In the genomic region with DNA sequence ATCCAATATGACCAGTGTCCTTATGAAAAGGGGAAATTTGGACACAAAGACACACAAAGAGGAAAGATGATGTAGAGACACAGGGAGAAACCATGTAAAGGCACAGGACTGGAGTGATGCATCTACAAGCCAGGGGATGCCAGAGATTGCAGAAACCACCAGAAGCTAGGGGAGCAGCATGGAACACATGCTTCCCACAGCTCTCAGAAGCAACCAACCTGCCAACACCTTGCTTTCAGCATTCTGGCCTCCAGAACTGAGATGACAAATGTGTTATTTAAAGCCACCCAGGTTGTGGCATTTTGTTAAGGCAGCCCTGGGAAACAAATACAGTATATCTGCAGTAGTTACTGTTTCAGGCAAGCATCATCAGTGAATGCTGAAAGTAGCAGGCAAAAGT, we compare ENCODE assay signal across 16 cellular contexts. TPM values are rescaled to one million over a fixed set of nuclear protein-coding genes. Genes with fewer than 3 reads are reported as not detected.
A peak's percentile ranks its signal among the peaks of the same experiment; 100 is the strongest.
DNase-seq lines count a peak whose midpoint lies in the region; ATAC-seq, FAIRE-seq and TF ChIP-seq lines count a peak whose summit lies in the region.
"Had no signal": no experiment of that assay in that cellular context is flagged by ENCODE, and none has a peak within 500 bp of the region (broad histone marks: within the 10 kb centered on the region; RNA-seq: fewer than 3 reads in every experiment).

No MANE protein-coding gene starts in this region.

- H3K4ac ChIP-seq in mesenchymal stem cell (ENCODE audit: low read depth in 1 of 2, low read length in 2 of 2): no peak overlapping the region

- H4K20me1 ChIP-seq in HepG2 (ENCODE audit: insufficient read depth, low read length): peaks cover 12% of the 10 kb centered on the region; the same call in 1 of the 2 replicates
- H4K20me1 ChIP-seq in PC-9 (ENCODE audit: insufficient read depth): no peaks in the 10 kb centered on the region; the same call in 1 of the 2 replicates

- H3F3A ChIP-seq in PC-9 (ENCODE audit: insufficient read depth, low read depth): no peaks in the 10 kb centered on the region

- H3K36me3 ChIP-seq in right lobe of liver (no peaks in the 10 kb centered on the region), HepG2 (replicated peaks in 1 of 2; ENCODE audit: control insufficient read depth in 1 of 2, insufficient read depth in 2 of 2, low read length in 2 of 2) (peaks cover 13 to 61% of the 10 kb centered on the region in 2 experiments), mesenchymal stem cell (ENCODE audit: control insufficient read depth in 1 of 2, insufficient read depth in 2 of 2, low read depth in 1 of 2, low read length in 2 of 2) (peaks cover 33 to 63% of the 10 kb centered on the region in 2 experiments), pancreas (peaks cover 0 to 10% (median 0%) of the 10 kb centered on the region in 3 donors), PC-9 (ENCODE audit: low read depth) (peaks cover 43% of the 10 kb centered on the region)

- TF ChIP-seq RAD21 in HepG2 (CRISPR knock-in tag; IDR thresholded peaks at IDR 0.05): no peak

- FAIRE-seq in HepG2 (lab: Jason Lieb, UNC) (no peak), pancreas (lab: Jason Lieb, UNC) (no peak)
- FAIRE-seq: GM12892, GM18507 had no signal

- no peak overlapping the region for H2AK5ac ChIP-seq in mesenchymal stem cell (ENCODE audit: low read length, severe bottlenecking)

- H3K27ac ChIP-seq in right lobe of liver (peak overlapping the region in 2 of 3 donors; percentile 47 to 81), HepG2 (ENCODE audit: extremely low read length, insufficient read depth, low read length) (no peak overlapping the region), mesenchymal stem cell (ENCODE audit: low read length, poor library complexity, severe bottlenecking) (peak overlapping the region; percentile 6), pancreas (peak overlapping the region in 1 of 4 donors; percentile 78), PC-9 (no peak overlapping the region)
- H3K27ac ChIP-seq: BLaER1 treated with 17β-estradiol and CSF1 and Interleukin-3, amounts not matched to agents 10 nM and 100 nM; GM23248 had no signal

- H3K9me3 ChIP-seq in right lobe of liver (no peaks in the 10 kb centered on the region), HepG2 (ENCODE audit: low read length) (no peaks in the 10 kb centered on the region), mesenchymal stem cell (ENCODE audit: control insufficient read depth, low read length) (peaks cover 32% of the 10 kb centered on the region), pancreas (no peaks in the 10 kb centered on the region), PC-9 (ENCODE audit: insufficient read depth, low read depth) (peaks cover 22% of the 10 kb centered on the region)
- H3K9me3 ChIP-seq: HAP-1 had no signal

- no peak overlapping the region for H3K23ac ChIP-seq in mesenchymal stem cell (ENCODE audit: low read length in 2 of 2)

- H3K9ac ChIP-seq in HepG2 (ENCODE audit: insufficient read depth, low read depth, low read length): no peak overlapping the region
- H3K9ac ChIP-seq in mesenchymal stem cell (ENCODE audit: low read length): no peak overlapping the region
- H3K9ac ChIP-seq: BLaER1 treated with 17β-estradiol and CSF1 and Interleukin-3, amounts not matched to agents 10 nM and 100 nM; GM23248 had no signal

- H3K9me2 ChIP-seq in PC-9 (ENCODE audit: insufficient read depth): no peaks in the 10 kb centered on the region

- H3K4me3 ChIP-seq in right lobe of liver (no peak overlapping the region), HepG2 (replicated peaks in 1 of 3; ENCODE audit: insufficient read depth in 1 of 3, low read depth in 2 of 3, low read length in 3 of 3) (no peak overlapping the region), mesenchymal stem cell (ENCODE audit: insufficient read depth in 1 of 2, low read depth in 1 of 2, low read length in 2 of 2) (no peak overlapping the region), pancreas (no peak overlapping the region), PC-9 (no peak overlapping the region), lower leg skin (ENCODE audit: low read depth, poor library complexity, severe bottlenecking) (no peak overlapping the region)
- H3K4me3 ChIP-seq: BLaER1 treated with 17β-estradiol and CSF1 and Interleukin-3, amounts not matched to agents 10 nM and 100 nM; GM23248; HAP-1 had no signal

- no peak overlapping the region for H4K8ac ChIP-seq in mesenchymal stem cell (ENCODE audit: low read length)

- no peak overlapping the region for H2BK120ac ChIP-seq in mesenchymal stem cell (ENCODE audit: low read depth, low read length)

- no peak overlapping the region for H2BK12ac ChIP-seq in mesenchymal stem cell (ENCODE audit: low read length in 2 of 2)

- peaks cover 0 to 51% (median 26%) of the 10 kb centered on the region in 4 donors for H3K4me1 ChIP-seq in right lobe of liver
- peaks cover 6% of the 10 kb centered on the region; the same call in 1 of the 2 replicates for H3K4me1 ChIP-seq in HepG2 (ENCODE audit: insufficient read depth, low read length)
- peaks cover 14% of the 10 kb centered on the region for H3K4me1 ChIP-seq in mesenchymal stem cell (ENCODE audit: control insufficient read depth, insufficient read depth, low read depth, low read length)
- peaks cover 31 to 49% (median 43%) of the 10 kb centered on the region in 3 donors for H3K4me1 ChIP-seq in pancreas
- H3K4me1 ChIP-seq in PC-9 (replicated peaks; ENCODE audit: insufficient read depth): peaks cover 18% of the 10 kb centered on the region
- H3K4me1 ChIP-seq: HAP-1 had no signal

- no peak overlapping the region for H2BK15ac ChIP-seq in mesenchymal stem cell (ENCODE audit: low read depth, poor library complexity, severe bottlenecking)

- no peak for ATAC-seq in right lobe of liver
- ATAC-seq in HepG2: no peak
- no peak for ATAC-seq in pancreas

- H2AFZ ChIP-seq in HepG2 (ENCODE audit: low read length) (no peak overlapping the region), mesenchymal stem cell (ENCODE audit: low read depth, low read length) (no peak overlapping the region), PC-9 (no peak overlapping the region)
- H2AFZ ChIP-seq: GM23248 had no signal

- POLR2A ChIA-PET in HepG2 (lab: Yijun Ruan, JAX) (no interaction called here), PC-9 (lab: Charles Lee; ENCODE audit: unreplicated experiment) (interaction anchor here (0.6 to 0.7 kb wide), 3 partner anchors 13 to 23 kb away, joined by 3 to 6 read pairs (median 6); no protein-coding TSS in a partner anchor)

- CTCF ChIA-PET in HepG2 (lab: Yijun Ruan, JAX; ENCODE audit: low intra/inter-chr PET ratio, low total read pairs) (no interaction called here), PC-9 (lab: Charles Lee) (no interaction called here)

- H3K18ac ChIP-seq in mesenchymal stem cell (ENCODE audit: low read depth in 1 of 2, low read length in 2 of 2): no peak overlapping the region

- no peaks in the 10 kb centered on the region for H3K27me3 ChIP-seq in right lobe of liver
- no peaks in the 10 kb centered on the region for H3K27me3 ChIP-seq in HepG2 (ENCODE audit: control insufficient read depth in 1 of 2, insufficient read depth in 2 of 2, low read length in 2 of 2)
- no peaks in the 10 kb centered on the region for H3K27me3 ChIP-seq in mesenchymal stem cell (ENCODE audit: control insufficient read depth in 1 of 2, insufficient read depth in 1 of 2, low read length in 2 of 2)
- no peaks in the 10 kb centered on the region for H3K27me3 ChIP-seq in pancreas
- no peaks in the 10 kb centered on the region for H3K27me3 ChIP-seq in PC-9 (ENCODE audit: insufficient read depth, low read depth)
- H3K27me3 ChIP-seq: BLaER1 treated with 17β-estradiol and CSF1 and Interleukin-3, amounts not matched to agents 10 nM and 100 nM had no signal

- no peak overlapping the region for H2BK5ac ChIP-seq in mesenchymal stem cell (ENCODE audit: low read depth, low read length, poor library complexity, severe bottlenecking)

- BruUV-seq in HepG2 (replicated peaks; lab: Mats Ljungman, UMichigan): no TSS peak
- BruUV-seq in PC-9 (replicated peaks; lab: Mats Ljungman, UMichigan): no TSS peak

- no peak for DNase-seq in right lobe of liver
- DNase-seq in HepG2 (ENCODE audit: low spot score): no peak
- peak; percentile 44 for DNase-seq in cerebellar cortex (ENCODE audit: low spot score)
- DNase-seq in mesenchymal stem cell: no peak
- DNase-seq in pancreas: no peak
- DNase-seq in PC-9: no peak
- DNase-seq in lower leg skin (ENCODE audit: low spot score in 2 of 2): no peak
- DNase-seq: CD4-positive, CD25-positive, alpha-beta regulatory T cell; CD8-positive, alpha-beta memory T cell; COR-L47; GDM1; GM23248 had no signal

- no peak for TF ChIP-seq POLR2A in right lobe of liver (IDR thresholded peaks at IDR 0.05)
- no peak for TF ChIP-seq POLR2A in HepG2 (IDR thresholded peaks at IDR 0.05; ENCODE audit: insufficient read depth in 1 of 2, low read depth in 2 of 2, low read length in 2 of 2)
- TF ChIP-seq POLR2A in lower leg skin (IDR thresholded peaks at IDR 0.05): no peak

- TF ChIP-seq CTCF in right lobe of liver (IDR thresholded peaks at IDR 0.05): no peak
- no peak for TF ChIP-seq CTCF in HepG2 (CRISPR knock-in tag; IDR thresholded peaks at IDR 0.05)
- no peak for TF ChIP-seq CTCF in pancreas (IDR thresholded peaks at IDR 0.05)
- no peak for TF ChIP-seq CTCF in PC-9 (conservative IDR thresholded peaks at IDR 0.05)
- no peak for TF ChIP-seq CTCF in lower leg skin (IDR thresholded peaks at IDR 0.05)

- no peak overlapping the region for H3K4me2 ChIP-seq in HepG2 (ENCODE audit: low read depth, low read length)
- H3K4me2 ChIP-seq in mesenchymal stem cell (ENCODE audit: low read length, poor library complexity, severe bottlenecking): no peak overlapping the region
- H3K4me2 ChIP-seq in PC-9: no peak overlapping the region
- H3K4me2 ChIP-seq: BLaER1 treated with 17β-estradiol and CSF1 and Interleukin-3, amounts not matched to agents 10 nM and 100 nM had no signal

- H3K14ac ChIP-seq in mesenchymal stem cell (ENCODE audit: low read length in 2 of 2): no peak overlapping the region

- peaks cover 24% of the 10 kb centered on the region for H3K79me2 ChIP-seq in HepG2 (ENCODE audit: insufficient read depth, low read length)
- peaks cover 79% of the 10 kb centered on the region for H3K79me2 ChIP-seq in PC-9 (ENCODE audit: low read depth)

- H4K91ac ChIP-seq in mesenchymal stem cell (ENCODE audit: low read length): no peak overlapping the region

- in situ Hi-C loops in HepG2 (cut with HindIII; ENCODE audit: extremely low pct_ligation_motif_present, low pct_unique_long_range_greater_than_20kb): no loop called here

- no peak for TF ChIP-seq EP300 in HepG2 (IDR thresholded peaks at IDR 0.05; ENCODE audit: low read depth in 2 of 2, low read length in 2 of 2)
- TF ChIP-seq EP300 in HepG2 (CRISPR knock-in tag; IDR thresholded peaks at IDR 0.05; ENCODE audit: borderline replicate concordance): no peak

- intact Hi-C loops in right lobe of liver (cut with DNase I): no loop called here
- intact Hi-C loops in HepG2 (cut with micrococcal nuclease; ENCODE audit: unreplicated experiment): no loop called here
- intact Hi-C loops in pancreas (cut with DNase I): no loop called here
- intact Hi-C loops in PC-9 (cut with micrococcal nuclease; ENCODE audit: unreplicated experiment): no loop called here
- intact Hi-C loops in lower leg skin (cut with DNase I; ENCODE audit: low total_unique reads): no loop called here

- peaks cover 26% of the 10 kb centered on the region for H3K79me1 ChIP-seq in mesenchymal stem cell (replicated peaks; ENCODE audit: low read length, poor library complexity, severe bottlenecking)

RNA-seq across cellular contexts. Expression of gene DAP, which starts 23.2 kb away (rescaled TPM):
- total RNA-seq in right lobe of liver: 100 to 1,000 TPM in 4 of 6 experiments, 10 to 100 TPM in 2; 97.0 to 126 (median 104) TPM
- 22.0 and 51.2 TPM in 2 replicates for total RNA-seq in HepG2 (2016; rRNA removed; fragmentation: Illumina TruSeq; extraction: Trizol)
- total RNA-seq in HepG2 (2016; cell fraction: cytosol; rRNA removed; fragmentation: Illumina TruSeq; extraction: Trizol; ENCODE audit: low read depth): 19.5 and 20.1 TPM in 2 replicates
- total RNA-seq in HepG2 (2016; cell fraction: insoluble cytoplasmic fraction; rRNA removed; fragmentation: Illumina TruSeq; extraction: Trizol): 20.5 and 51.1 TPM in 2 replicates
- total RNA-seq in HepG2 (2016; cell fraction: membrane; rRNA removed; fragmentation: Illumina TruSeq; extraction: Trizol): 87.7 and 89.8 TPM in 2 replicates
- 30.0 and 39.7 TPM in 2 replicates for total RNA-seq in HepG2 (2016; cell fraction: nucleus; rRNA removed; fragmentation: Illumina TruSeq; extraction: Trizol)
- polyA plus RNA-seq in HepG2 (2011; rRNA removed): 54.3 and 57.5 TPM in 2 replicates
- 82.9 and 92.2 TPM in 2 replicates for polyA plus RNA-seq in HepG2 (2011; cell fraction: cytosol; rRNA removed)
- polyA plus RNA-seq in HepG2 (2011; cell fraction: nucleus; rRNA removed): 34.1 and 35.5 TPM in 2 replicates
- polyA plus RNA-seq in HepG2 (2012): 98.8 and 102 TPM in 2 replicates
- 88.2 and 107 TPM in 2 replicates for polyA plus RNA-seq in HepG2 (2016; cell fraction: cytosol; fragmentation: Illumina TruSeq; extraction: Trizol; ENCODE audit: low read depth)
- polyA plus RNA-seq in HepG2 (2016; cell fraction: insoluble cytoplasmic fraction; fragmentation: Illumina TruSeq; extraction: Trizol; ENCODE audit: low read depth): 112 and 139 TPM in 2 replicates
- 175 and 183 TPM in 2 replicates for polyA plus RNA-seq in HepG2 (2016; cell fraction: membrane; fragmentation: Illumina TruSeq; extraction: Trizol; ENCODE audit: low read depth)
- polyA plus RNA-seq in HepG2 (2016; cell fraction: nucleus; fragmentation: Illumina TruSeq; extraction: Trizol; ENCODE audit: insufficient read depth, low read depth): 80.5 and 81.6 TPM in 2 replicates
- polyA minus RNA-seq in HepG2 (2011; rRNA and poly(A)+ RNA removed; ENCODE audit: low replicate concordance): 58.7 and 66.7 TPM in 2 replicates
- polyA minus RNA-seq in HepG2 (2011; cell fraction: cytosol; rRNA and poly(A)+ RNA removed): 50.0 and 52.9 TPM in 2 replicates
- polyA minus RNA-seq in HepG2 (2011; cell fraction: nucleus; rRNA and poly(A)+ RNA removed): 41.0 and 48.8 TPM in 2 replicates
- 137 TPM for polyA plus RNA-seq in mesenchymal stem cell (2013, experiment 1 of 2)
- 136 TPM for polyA plus RNA-seq in mesenchymal stem cell (2013, experiment 2 of 2)
- total RNA-seq in pancreas: 100 to 1,000 TPM; 124 to 183 (median 144) TPM
- polyA plus RNA-seq in pancreas: 100 to 1,000 TPM in 1 of 2 donors, 10 to 100 TPM in 1; 68.3 to 102 TPM
- 256 and 279 TPM in 2 replicates for total RNA-seq in PC-9 (2021)
- 10 to 100 TPM; 36.4 to 41.9 (median 39.7) TPM for total RNA-seq in lower leg skin

Comparison
In these comparisons a context has a peak if more than half of its experiments do, and no peak if none do; other contexts are left out.
1. H3K27ac ChIP-seq: peak in right lobe of liver (2 of 3) and mesenchymal stem cell (single experiment); none in HepG2 (single experiment) and PC-9 (single experiment).